ENCODE assay signal across 1 cellular context in genomic region chr2:169823996-169824372, GRCh38.
TF ChIP-seq lines count a peak whose summit lies in the region.

No MANE protein-coding gene starts in this region.

TF ChIP-seq in GM23338, 12 proteins besides CTCF, POLR2A, EP300 and RAD21 (continued from another document):
- TF ChIP-seq ETS1 (IDR thresholded peaks at IDR 0.05) (no peak), JUNB (IDR thresholded peaks at IDR 0.05; ENCODE audit: unreplicated experiment) (no peak)
